Comparison of ENCODE assay signal across 9 cellular contexts in genomic region chr17:60134396-60135159, GRCh38. TPM values are rescaled to one million over a fixed set of nuclear protein-coding genes. Genes with fewer than 3 reads are reported as not detected.
DNase-seq lines count a peak whose midpoint lies in the region; ATAC-seq and TF ChIP-seq lines count a peak whose summit lies in the region.
"Had no signal": no experiment of that assay in that cellular context is flagged by ENCODE, and none has a peak within 500 bp of the region (broad histone marks: within the 10 kb centered on the region; RNA-seq: fewer than 3 reads in every experiment).

No MANE protein-coding gene starts in this region.

- no peaks in the 10 kb centered on the region for H3K27me3 Mint-ChIP-seq in Calu3 (ENCODE audit: unreplicated experiment)
- peaks cover 15% of the 10 kb centered on the region for H3K27me3 Mint-ChIP-seq in activated CD4-positive, alpha-beta memory T cell treated with anti-CD3 and anti-CD28 coated beads for 36 hours

- H3K27ac Mint-ChIP-seq in Calu3 (ENCODE audit: unreplicated experiment): no peak overlapping the region
- peak overlapping the region; percentile 72 for H3K27ac Mint-ChIP-seq in activated CD4-positive, alpha-beta memory T cell treated with anti-CD3 and anti-CD28 coated beads for 36 hours

- no peaks in the 10 kb centered on the region for H3K9me3 Mint-ChIP-seq in Calu3 (ENCODE audit: low read depth, unreplicated experiment)
- H3K9me3 Mint-ChIP-seq in activated CD4-positive, alpha-beta memory T cell treated with anti-CD3 and anti-CD28 coated beads for 36 hours: no peaks in the 10 kb centered on the region

- H3K27me3 ChIP-seq in neuron (ENCODE audit: insufficient read depth, low read length): peaks cover 18% of the 10 kb centered on the region

- peaks cover 14% of the 10 kb centered on the region for H3K36me3 ChIP-seq in neuron (ENCODE audit: insufficient read depth, low read length)

- peaks cover 25% of the 10 kb centered on the region for H3K36me3 Mint-ChIP-seq in Calu3 (ENCODE audit: insufficient read depth, unreplicated experiment)
- peaks cover 9% of the 10 kb centered on the region for H3K36me3 Mint-ChIP-seq in activated CD4-positive, alpha-beta memory T cell treated with anti-CD3 and anti-CD28 coated beads for 36 hours

- peaks cover 9% of the 10 kb centered on the region for H3K4me1 Mint-ChIP-seq in Calu3 (ENCODE audit: low read depth, unreplicated experiment)
- H3K4me1 Mint-ChIP-seq in activated CD4-positive, alpha-beta memory T cell treated with anti-CD3 and anti-CD28 coated beads for 36 hours (ENCODE audit: low read depth): peaks cover 26% of the 10 kb centered on the region

- POLR2A ChIA-PET in activated CD4-positive, alpha-beta memory T cell treated with anti-CD3 and anti-CD28 coated beads for 36 hours (lab: Charles Lee): no interaction called here

- peak overlapping the region; percentile 75 for H2AFZ ChIP-seq in neuron (ENCODE audit: low read depth, low read length)

- DNase-seq in Calu3: no peak
- DNase-seq in activated CD4-positive, alpha-beta memory T cell treated with anti-CD3 and anti-CD28 coated beads for 36 hours: peak; percentile 61
- peak; percentile 48 for DNase-seq in fibroblast of peridontal ligament (ENCODE audit: extremely low read depth)
- DNase-seq in cerebellar nuclear complex (lab: John Stamatoyannopoulos, UW): no peak
- DNase-seq in GM10266 (ENCODE audit: extremely low spot score): no peak

- ATAC-seq in HG02973 (IDR thresholded peaks at IDR 0.05; ENCODE audit: unreplicated experiment) (peak; percentile 21), HG03457 (IDR thresholded peaks at IDR 0.05; ENCODE audit: unreplicated experiment) (no peak)

- CTCF ChIA-PET in Calu3 (lab: Charles Lee): no interaction called here
- CTCF ChIA-PET in activated CD4-positive, alpha-beta memory T cell treated with anti-CD3 and anti-CD28 coated beads for 36 hours (lab: Charles Lee): no interaction called here

- no TSS peak for BruUV-seq in Calu3 (replicated peaks; lab: Mats Ljungman, UMichigan)

- TF ChIP-seq CTCF in Calu3 (IDR thresholded peaks at IDR 0.05; ENCODE audit: unreplicated experiment) (no peak), GM10266 (IDR thresholded peaks at IDR 0.05; ENCODE audit: control insufficient read depth, insufficient read depth, low read depth, missing control alignments) (no peak)

- H3K4me3 Mint-ChIP-seq in Calu3 (ENCODE audit: low read depth, unreplicated experiment): peak overlapping the region; percentile 94
- H3K4me3 Mint-ChIP-seq in activated CD4-positive, alpha-beta memory T cell treated with anti-CD3 and anti-CD28 coated beads for 36 hours: peak overlapping the region; percentile 88

- H3K4me3 ChIP-seq in neuron (ENCODE audit: low read length): peak overlapping the region; percentile 84

- H3K4me1 ChIP-seq in neuron (ENCODE audit: insufficient read depth, low read length): peaks cover 17% of the 10 kb centered on the region

- no peaks in the 10 kb centered on the region for H3K9me3 ChIP-seq in neuron (ENCODE audit: low read length)

- intact Hi-C loops in Calu3 (cut with micrococcal nuclease; ENCODE audit: unreplicated experiment): no loop called here
- intact Hi-C loops in activated CD4-positive, alpha-beta memory T cell treated with anti-CD3 and anti-CD28 coated beads for 36 hours (cut with micrococcal nuclease): loop anchor here (10.0 kb wide), 1 partner anchor 100 kb away; no protein-coding TSS in a partner anchor

RNA-seq across cellular contexts. Expression of gene CA4, which starts 15.2 kb away (rescaled TPM):
- 0.78 and 1.1 TPM in 2 replicates for total RNA-seq in Calu3 (2022)
- not detected for total RNA-seq in activated CD4-positive, alpha-beta memory T cell treated with anti-CD3 and anti-CD28 coated beads for 36 hours
- total RNA-seq: T-helper 1 cell treated with Interleukin-12 subunit alpha and Interleukin-12 subunit beta and Interleukin-4 antibody, amounts not matched to agents 30 ng/mL and 1 ng/mL, for 36 hours had no signal

RNA-seq across cellular contexts. Expression of gene HEATR6, which starts 55.9 kb away (rescaled TPM):
- 8.9 and 13.1 TPM in 2 replicates for total RNA-seq in Calu3 (2022)
- 10 to 100 TPM; 28.2 to 29.3 TPM for total RNA-seq in activated CD4-positive, alpha-beta memory T cell treated with anti-CD3 and anti-CD28 coated beads for 36 hours

Comparison
In these comparisons a context has a peak if more than half of its experiments do, and no peak if none do; other contexts are left out.
1. DNase-seq: peak in activated CD4-positive, alpha-beta memory T cell treated with anti-CD3 and anti-CD28 coated beads for 36 hours (single experiment) and fibroblast of peridontal ligament (single experiment); none in Calu3 (single experiment), cerebellar nuclear complex (0 of 2) and GM10266 (single experiment).